ENCODE assay signal across 14 cellular contexts in the genomic region with DNA sequence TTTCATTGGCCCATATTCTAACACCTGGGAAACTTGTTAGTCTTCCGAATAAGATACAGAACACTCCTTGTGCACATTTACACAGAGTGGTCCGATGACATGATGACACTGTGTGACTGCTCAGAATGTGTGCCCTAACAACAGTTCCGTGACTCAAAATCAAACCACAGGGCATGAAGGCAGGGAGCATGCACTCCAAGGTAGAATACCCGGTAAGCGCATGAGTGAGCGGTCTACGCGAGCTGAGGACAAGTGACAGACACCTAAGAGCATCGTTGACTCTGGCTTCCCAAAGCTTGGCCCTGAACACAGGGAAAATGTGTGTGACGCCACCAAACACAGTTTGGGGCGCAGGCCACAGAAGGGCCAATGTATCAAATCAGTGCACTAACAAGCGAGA. TPM values are rescaled to one million over a fixed set of nuclear protein-coding genes. Genes with fewer than 3 reads are reported as not detected.
A peak's percentile ranks its signal among the peaks of the same experiment; 100 is the strongest.
DNase-seq lines count a peak whose midpoint lies in the region; ATAC-seq and TF ChIP-seq lines count a peak whose summit lies in the region.
"Had no signal": no experiment of that assay in that cellular context is flagged by ENCODE, and none has a peak within 500 bp of the region (broad histone marks: within the 10 kb centered on the region; RNA-seq: fewer than 3 reads in every experiment).

No MANE protein-coding gene starts in this region.

- CTCF ChIA-PET in activated CD4-positive, alpha-beta T cell treated with anti-CD3 and anti-CD28 coated beads for 36 hours (lab: Charles Lee), result interaction anchor here (0.8 to 10.3 kb wide), 6 partner anchors 9 to 97 kb away, joined by 3 to 228 read pairs (median 4); a partner anchor contains a TSS

- ATAC-seq in activated CD4-positive, alpha-beta T cell treated with anti-CD3 and anti-CD28 coated beads for 36 hours, result peak; percentile 23
- ATAC-seq in HG03342 (IDR thresholded peaks at IDR 0.05; ENCODE audit: unreplicated experiment) (peak; percentile 46), HG02623 (IDR thresholded peaks at IDR 0.05; ENCODE audit: unreplicated experiment) (no peak)
- ATAC-seq: left lobe of liver; naive thymus-derived CD8-positive, alpha-beta T cell had no signal

- H3K27ac ChIP-seq in esophagus squamous epithelium (peak overlapping the region; percentile 50 to 98 (median 72)), stomach smooth muscle (ENCODE audit: low read length) (peak overlapping the region; percentile 18)

- no peak overlapping the region for H3K4me3 Mint-ChIP-seq in activated CD4-positive, alpha-beta T cell treated with anti-CD3 and anti-CD28 coated beads for 36 hours
- no peak overlapping the region for H3K4me3 Mint-ChIP-seq in activated CD4-positive, alpha-beta T cell treated with anti-CD3 and anti-CD28 coated beads, Interleukin-2, amount 10 ng/mL, durations not matched to agents 24 days and 14 days
- H3K4me3 Mint-ChIP-seq: naive thymus-derived CD8-positive, alpha-beta T cell had no signal

- POLR2A ChIA-PET in activated CD4-positive, alpha-beta T cell treated with anti-CD3 and anti-CD28 coated beads for 36 hours (lab: Charles Lee), result interaction anchor here (1.0 to 1.2 kb wide), 2 partner anchors 17 to 91 kb away, joined by 3 to 5 read pairs; no protein-coding TSS in a partner anchor

- TF ChIP-seq CTCF in esophagus squamous epithelium (IDR thresholded peaks at IDR 0.05), result no peak
- TF ChIP-seq CTCF in BE2C (IDR thresholded peaks at IDR 0.05; ENCODE audit: low read depth, low read length), result no peak

- H3K27me3 ChIP-seq in esophagus squamous epithelium (no peaks in the 10 kb centered on the region), stomach smooth muscle (ENCODE audit: control insufficient read depth in 1 of 2, insufficient read depth in 2 of 2, low read length in 2 of 2) (no peaks in the 10 kb centered on the region), BE2C (no peaks in the 10 kb centered on the region)

- no peaks in the 10 kb centered on the region for H3K9me3 Mint-ChIP-seq in activated CD4-positive, alpha-beta T cell treated with anti-CD3 and anti-CD28 coated beads for 36 hours (ENCODE audit: low read depth)
- H3K9me3 Mint-ChIP-seq in activated CD4-positive, alpha-beta T cell treated with anti-CD3 and anti-CD28 coated beads, Interleukin-2, amount 10 ng/mL, durations not matched to agents 24 days and 14 days, result no peaks in the 10 kb centered on the region
- H3K9me3 Mint-ChIP-seq: naive thymus-derived CD8-positive, alpha-beta T cell had no signal

- no peaks in the 10 kb centered on the region for H3K27me3 Mint-ChIP-seq in activated CD4-positive, alpha-beta T cell treated with anti-CD3 and anti-CD28 coated beads for 36 hours
- H3K27me3 Mint-ChIP-seq in activated CD4-positive, alpha-beta T cell treated with anti-CD3 and anti-CD28 coated beads, Interleukin-2, amount 10 ng/mL, durations not matched to agents 24 days and 14 days, result no peaks in the 10 kb centered on the region
- H3K27me3 Mint-ChIP-seq: naive thymus-derived CD8-positive, alpha-beta T cell had no signal

- H3K36me3 Mint-ChIP-seq in activated CD4-positive, alpha-beta T cell treated with anti-CD3 and anti-CD28 coated beads for 36 hours (ENCODE audit: low read depth), result peaks cover 15% of the 10 kb centered on the region
- H3K36me3 Mint-ChIP-seq in activated CD4-positive, alpha-beta T cell treated with anti-CD3 and anti-CD28 coated beads, Interleukin-2, amount 10 ng/mL, durations not matched to agents 24 days and 14 days (ENCODE audit: low read depth), result peaks cover 14% of the 10 kb centered on the region

- H3K9me3 ChIP-seq in esophagus squamous epithelium (no peaks in the 10 kb centered on the region), stomach smooth muscle (ENCODE audit: control insufficient read depth in 2 of 2, low read length in 2 of 2) (no peaks in the 10 kb centered on the region), BE2C (no peaks in the 10 kb centered on the region)

- no peak overlapping the region for H3K9ac ChIP-seq in stomach smooth muscle (ENCODE audit: low read length in 2 of 2)

- DNase-seq in activated CD4-positive, alpha-beta T cell treated with anti-CD3 and anti-CD28 coated beads for 36 hours, result peak; percentile 39
- DNase-seq in activated CD4-positive, alpha-beta T cell treated with anti-CD3 and anti-CD28 coated beads, Interleukin-2, amount 10 ng/mL, durations not matched to agents 24 days and 14 days, result no peak
- DNase-seq in esophagus squamous epithelium (lab: John Stamatoyannopoulos, UW), result no peak
- no peak for DNase-seq in BE2C
- no peak for DNase-seq in NCI-H510A (lab: John Stamatoyannopoulos, UW)
- DNase-seq: activated T-cell treated with anti-CD3 and anti-CD28 coated beads, Interleukin-2, amount 50 U/mL, for 1 hour; effector CD8-positive, alpha-beta T cell; EL; naive thymus-derived CD8-positive, alpha-beta T cell; NCI-H1436 treated with DMSO at 0.1 percent for 48 hours had no signal

- no peak for TF ChIP-seq POLR2A in esophagus squamous epithelium (IDR thresholded peaks at IDR 0.05)

- no peak overlapping the region for H3K4me3 ChIP-seq in esophagus squamous epithelium
- H3K4me3 ChIP-seq in stomach smooth muscle (ENCODE audit: low read length in 2 of 2), result peak overlapping the region in 1 of 2 donors; percentile 15
- no peak overlapping the region for H3K4me3 ChIP-seq in BE2C (ENCODE audit: low read depth, low read length)

- WGBS in esophagus squamous epithelium, 2 donors, result 84 to 91% methylated on average over 11 to 12 of the region's 12 CpGs

- intact Hi-C loops in activated CD4-positive, alpha-beta T cell treated with anti-CD3 and anti-CD28 coated beads for 36 hours (cut with DNase I, micrococcal nuclease), result loop anchor here (1.0 kb wide), 2 partner anchors 8 to 15 kb away; no protein-coding TSS in a partner anchor
- intact Hi-C loops in activated CD4-positive, alpha-beta T cell treated with anti-CD3 and anti-CD28 coated beads, Interleukin-2, amount 10 ng/mL, durations not matched to agents 24 days and 14 days (cut with micrococcal nuclease), result loop anchor here (5.0 kb wide), 1 partner anchor 123 kb away; a partner anchor contains a TSS
- intact Hi-C loops in esophagus squamous epithelium (cut with DNase I), result no loop called here

- H3K4me1 ChIP-seq in esophagus squamous epithelium, result peaks cover 21 to 79% (median 44%) of the 10 kb centered on the region in 3 donors
- H3K4me1 ChIP-seq in stomach smooth muscle (ENCODE audit: control insufficient read depth, insufficient read depth, low read length), result peaks cover 36% of the 10 kb centered on the region
- H3K4me1 ChIP-seq in BE2C, result peaks cover 13% of the 10 kb centered on the region

- H3K36me3 ChIP-seq in esophagus squamous epithelium, result peaks cover 0 to 17% (median 0%) of the 10 kb centered on the region in 3 donors
- H3K36me3 ChIP-seq in stomach smooth muscle (ENCODE audit: control insufficient read depth in 2 of 2, insufficient read depth in 2 of 2, low read length in 2 of 2), result peaks cover 0 to 2% of the 10 kb centered on the region in 2 donors
- H3K36me3 ChIP-seq in BE2C, result no peaks in the 10 kb centered on the region; the same call in 1 of the 2 replicates

- peaks cover 53% of the 10 kb centered on the region for H3K4me1 Mint-ChIP-seq in activated CD4-positive, alpha-beta T cell treated with anti-CD3 and anti-CD28 coated beads for 36 hours
- peaks cover 35% of the 10 kb centered on the region for H3K4me1 Mint-ChIP-seq in activated CD4-positive, alpha-beta T cell treated with anti-CD3 and anti-CD28 coated beads, Interleukin-2, amount 10 ng/mL, durations not matched to agents 24 days and 14 days

- H3K27ac Mint-ChIP-seq in activated CD4-positive, alpha-beta T cell treated with anti-CD3 and anti-CD28 coated beads for 36 hours, result peak overlapping the region; percentile 64
- no peak overlapping the region for H3K27ac Mint-ChIP-seq in activated CD4-positive, alpha-beta T cell treated with anti-CD3 and anti-CD28 coated beads, Interleukin-2, amount 10 ng/mL, durations not matched to agents 24 days and 14 days

RNA-seq across cellular contexts. Expression of a gene that starts 18.6 kb away (rescaled TPM):
- total RNA-seq in activated CD4-positive, alpha-beta T cell treated with anti-CD3 and anti-CD28 coated beads for 36 hours, result 10 to 100 TPM; 53.9 to 58.6 TPM
- total RNA-seq in activated CD4-positive, alpha-beta T cell treated with anti-CD3 and anti-CD28 coated beads, Interleukin-2, amount 10 ng/mL, durations not matched to agents 24 days and 14 days, result 60.8 and 66.1 TPM in 2 replicates
- total RNA-seq in esophagus squamous epithelium, result 100 to 1,000 TPM in 3 of 4 donors, 10 to 100 TPM in 1; 78.7 to 147 (median 118) TPM
- polyA plus RNA-seq in BE2C (2012; ENCODE audit: insufficient read depth, insufficient read length, low read depth), result 32.6 TPM
